9 cellular contexts compared by ENCODE assay signal in the genomic region with DNA sequence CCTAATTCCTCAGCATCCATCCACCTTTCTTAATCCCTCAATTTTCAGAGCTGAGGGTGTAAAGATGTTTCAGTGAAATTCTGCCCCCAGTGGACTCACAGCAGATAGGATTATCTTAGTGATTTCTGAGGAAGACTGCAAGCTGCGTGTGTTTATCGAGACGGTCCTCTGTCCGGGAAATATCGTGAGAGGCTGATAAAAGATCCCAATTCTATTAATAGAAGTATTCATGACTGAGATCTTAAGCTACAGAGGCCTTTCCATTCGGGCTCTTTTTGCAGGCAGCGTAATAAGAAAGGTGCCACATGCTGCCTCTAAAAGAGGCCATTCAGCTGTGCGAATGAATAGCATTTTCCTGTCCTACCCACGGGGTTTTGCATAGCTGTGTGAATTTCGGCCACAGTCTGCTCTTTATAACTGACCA.
DNase-seq lines count a peak whose midpoint lies in the region; ATAC-seq and TF ChIP-seq lines count a peak whose summit lies in the region.
"Had no signal": no experiment of that assay in that cellular context is flagged by ENCODE, and none has a peak within 500 bp of the region (broad histone marks: within the 10 kb centered on the region; RNA-seq: fewer than 3 reads in every experiment).

No MANE protein-coding gene starts in this region.

- peak overlapping the region in 1 of 2 experiments; percentile 25; a peak in 1 of 4 replicates for H4K8ac ChIP-seq in IMR-90 (ENCODE audit: low read depth in 2 of 2, low read length in 2 of 2)

- POLR2A ChIA-PET in IMR-90 (lab: Charles Lee; ENCODE audit: unreplicated experiment): no interaction called here

- H3K4me1 Mint-ChIP-seq in nephron: peaks cover 30% of the 10 kb centered on the region

- H3K9me1 ChIP-seq in IMR-90 (ENCODE audit: insufficient read depth, low read length): no peaks in the 10 kb centered on the region

- BruUV-seq in IMR-90 (replicated peaks; lab: Mats Ljungman, UMichigan): no TSS peak

- no peak overlapping the region for H2BK5ac ChIP-seq in IMR-90 (ENCODE audit: low read depth, low read length, poor library complexity, severe bottlenecking)

- dilution Hi-C loops in IMR-90 (cut with HindIII; ENCODE audit: low sequenced_read_pairs, unreplicated experiment): no loop called here

- H4K91ac ChIP-seq in IMR-90 (ENCODE audit: insufficient read depth, low read depth, low read length): peak overlapping the region; percentile 36; the same call in 1 of the 2 replicates

- H3K14ac ChIP-seq in IMR-90 (replicated peaks; ENCODE audit: low read depth, low read length): peak overlapping the region; percentile 36; the same call in 1 of the 2 replicates

- peak overlapping the region; percentile 32; the same call in 1 of the 3 replicates for H2BK15ac ChIP-seq in IMR-90 (ENCODE audit: low read depth, low read length)

- H3K27me3 Mint-ChIP-seq in nephron (ENCODE audit: low read depth): peaks cover 4% of the 10 kb centered on the region

- no peaks in the 10 kb centered on the region; a peak in 1 of 4 replicates for H3K79me1 ChIP-seq in IMR-90 (ENCODE audit: low read depth in 1 of 2, low read length in 2 of 2)

- peak overlapping the region; percentile 14 for H2AK9ac ChIP-seq in IMR-90 (replicated peaks; ENCODE audit: low read depth, low read length, poor library complexity)

- no peak for ATAC-seq in IMR-90 (ENCODE audit: low read depth)
- no peak for ATAC-seq in GM21381 (IDR thresholded peaks at IDR 0.05; ENCODE audit: unreplicated experiment)

- no peak overlapping the region for H2AFZ ChIP-seq in IMR-90 (replicated peaks; ENCODE audit: low read length, poor library complexity)

- H3K56ac ChIP-seq in IMR-90 (ENCODE audit: extremely low read depth, insufficient read depth, low read length): no peak overlapping the region; the same call in 1 of the 2 replicates

- peak overlapping the region; percentile 10; the same call in 1 of the 2 replicates for H3K27ac ChIP-seq in IMR-90 (ENCODE audit: insufficient read depth, low read length)
- H3K27ac ChIP-seq: neutrophil had no signal

- CTCF ChIA-PET in IMR-90 (lab: Yijun Ruan, JAX): interaction anchor here (0.5 to 1.2 kb wide), 4 partner anchors 36 to 215 kb away, joined by 3 to 7 read pairs (median 4); no protein-coding TSS in a partner anchor

- no peaks in the 10 kb centered on the region for H3K27me3 ChIP-seq in IMR-90 (ENCODE audit: control insufficient read depth, insufficient read depth, low read length)
- H3K27me3 ChIP-seq: neutrophil had no signal

- H3K4ac ChIP-seq in IMR-90 (ENCODE audit: low read depth, low read length): peak overlapping the region; percentile 30

- no peak overlapping the region for H3K23ac ChIP-seq in IMR-90 (ENCODE audit: low read depth, low read length)

- WGBS in IMR-90 (ENCODE audit: extremely low coverage in 2 of 2, insufficient read length in 1 of 2), 2 experiments: no CpG with 5 or more reads among the region's 10 CpGs

- H3K4me1 ChIP-seq in IMR-90 (ENCODE audit: control insufficient read depth, insufficient read depth, low read length): peaks cover 13% of the 10 kb centered on the region

- TF ChIP-seq CTCF in IMR-90 (conservative IDR thresholded peaks at IDR 0.05; ENCODE audit: low read depth, low read length) (peak; percentile 29; the same call in 1 of the 2 replicates), astrocyte of the spinal cord (IDR thresholded peaks at IDR 0.05; ENCODE audit: low read depth, low read length) (peak; percentile 50), nephron (IDR thresholded peaks at IDR 0.05; ENCODE audit: unreplicated experiment in 3 of 3) (peak in 2 of 3 experiments; percentile 32 to 37)

- H3K36me3 ChIP-seq in IMR-90 (ENCODE audit: control insufficient read depth, insufficient read depth, low read length): no peaks in the 10 kb centered on the region
- H3K36me3 ChIP-seq: neutrophil had no signal

- intact Hi-C loops in IMR-90 (cut with micrococcal nuclease): no loop called here

- no peak for TF ChIP-seq RAD21 in IMR-90 (IDR thresholded peaks at IDR 0.05; ENCODE audit: low read length)

- peak overlapping the region; percentile 64; the same call in 1 of the 2 replicates for H2BK20ac ChIP-seq in IMR-90 (ENCODE audit: low read depth, low read length)

- TF ChIP-seq POLR2A in IMR-90 (IDR thresholded peaks at IDR 0.05; ENCODE audit: low read depth, low read length): no peak

- no peak overlapping the region for H4K5ac ChIP-seq in IMR-90 (ENCODE audit: low read depth, low read length)

- H2BK120ac ChIP-seq in IMR-90 (ENCODE audit: low read depth, low read length): peak overlapping the region; percentile 56

- in situ Hi-C loops in IMR-90 (cut with MboI; ENCODE audit: low sequenced_read_pairs): loop anchor here (5.0 kb wide), 1 partner anchor 76 kb away; no protein-coding TSS in a partner anchor
- in situ Hi-C loops in astrocyte of the spinal cord (cut with HindIII; ENCODE audit: low sequenced_read_pairs): no loop called here

- H3K9ac ChIP-seq in IMR-90 (ENCODE audit: low read depth, low read length): no peak overlapping the region

- peak overlapping the region; percentile 68 for H2AK5ac ChIP-seq in IMR-90 (ENCODE audit: low read depth, low read length)

- H3K4me2 ChIP-seq in IMR-90 (ENCODE audit: low read depth, low read length): peak overlapping the region; percentile 44

- peak overlapping the region; percentile 9; the same call in 1 of the 2 replicates for H3K18ac ChIP-seq in IMR-90 (ENCODE audit: low read depth, low read length)

- H3K27ac Mint-ChIP-seq in nephron: peak overlapping the region; percentile 89 to 90 (median 89)

- H3K9me3 Mint-ChIP-seq in nephron: no peaks in the 10 kb centered on the region

- H3K4me3 ChIP-seq in IMR-90 (ENCODE audit: insufficient read depth, low read depth, low read length) (no peak overlapping the region), astrocyte of the spinal cord (ENCODE audit: low read depth, low read length) (peak overlapping the region; percentile 16)

- H4K20me1 ChIP-seq in IMR-90 (ENCODE audit: insufficient read depth, low read length): no peaks in the 10 kb centered on the region

- H3K9me3 ChIP-seq in IMR-90 (ENCODE audit: control insufficient read depth, insufficient read depth, low read length): no peaks in the 10 kb centered on the region
- H3K9me3 ChIP-seq: neutrophil had no signal

- H3K36me3 Mint-ChIP-seq in nephron (ENCODE audit: low read depth): no peaks in the 10 kb centered on the region

- H3K4me3 Mint-ChIP-seq in nephron: no peak overlapping the region

- DNase-seq in DMS 273 (lab: John Stamatoyannopoulos, UW; ENCODE audit: unreplicated experiment) (peak; percentile 66), IMR-90 (peak; percentile 7), astrocyte of the spinal cord (ENCODE audit: low read depth, low spot score) (no peak), ureter (ENCODE audit: low spot score) (no peak), NCI-H2081 treated with DMSO at 0.1 percent for 48 hours (lab: John Stamatoyannopoulos, UW) (no peak)
- DNase-seq in activated CD8-positive, alpha-beta memory T cell treated with anti-CD3 and anti-CD28 coated beads for 24 hours: no peak

TF ChIP-seq in IMR-90, 13 proteins besides CTCF, POLR2A, EP300 and RAD21:
- TF ChIP-seq RCOR1 (IDR thresholded peaks at IDR 0.05; ENCODE audit: insufficient replicate concordance, low read length): no peak
- no peak for TF ChIP-seq MAZ (IDR thresholded peaks at IDR 0.05; ENCODE audit: borderline replicate concordance, low read depth, low read length)
- no peak for TF ChIP-seq MXI1 (IDR thresholded peaks at IDR 0.05; ENCODE audit: borderline replicate concordance, low read depth, low read length)
- no peak for TF ChIP-seq CEBPB (IDR thresholded peaks at IDR 0.05; ENCODE audit: low read depth, low read length)
- TF ChIP-seq CHD1 (IDR thresholded peaks at IDR 0.05; ENCODE audit: low read depth, low read length): no peak
- TF ChIP-seq RFX5 (IDR thresholded peaks at IDR 0.05; ENCODE audit: low read depth, low read length): no peak
- no peak for TF ChIP-seq MAFK (IDR thresholded peaks at IDR 0.05; ENCODE audit: low read depth, low read length)
- no peak for TF ChIP-seq SMC3 (IDR thresholded peaks at IDR 0.05; ENCODE audit: low read depth, low read length)
- TF ChIP-seq, protein P1, sequence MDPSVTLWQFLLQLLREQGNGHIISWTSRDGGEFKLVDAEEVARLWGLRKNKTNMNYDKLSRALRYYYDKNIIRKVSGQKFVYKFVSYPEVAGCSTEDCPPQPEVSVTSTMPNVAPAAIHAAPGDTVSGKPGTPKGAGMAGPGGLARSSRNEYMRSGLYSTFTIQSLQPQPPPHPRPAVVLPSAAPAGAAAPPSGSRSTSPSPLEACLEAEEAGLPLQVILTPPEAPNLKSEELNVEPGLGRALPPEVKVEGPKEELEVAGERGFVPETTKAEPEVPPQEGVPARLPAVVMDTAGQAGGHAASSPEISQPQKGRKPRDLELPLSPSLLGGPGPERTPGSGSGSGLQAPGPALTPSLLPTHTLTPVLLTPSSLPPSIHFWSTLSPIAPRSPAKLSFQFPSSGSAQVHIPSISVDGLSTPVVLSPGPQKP (IDR thresholded peaks at IDR 0.05; ENCODE audit: borderline replicate concordance, low read depth, low read length): no peak
- no peak for TF ChIP-seq BHLHE40 (IDR thresholded peaks at IDR 0.05; ENCODE audit: low read depth, low read length)
- TF ChIP-seq, protein P2, sequence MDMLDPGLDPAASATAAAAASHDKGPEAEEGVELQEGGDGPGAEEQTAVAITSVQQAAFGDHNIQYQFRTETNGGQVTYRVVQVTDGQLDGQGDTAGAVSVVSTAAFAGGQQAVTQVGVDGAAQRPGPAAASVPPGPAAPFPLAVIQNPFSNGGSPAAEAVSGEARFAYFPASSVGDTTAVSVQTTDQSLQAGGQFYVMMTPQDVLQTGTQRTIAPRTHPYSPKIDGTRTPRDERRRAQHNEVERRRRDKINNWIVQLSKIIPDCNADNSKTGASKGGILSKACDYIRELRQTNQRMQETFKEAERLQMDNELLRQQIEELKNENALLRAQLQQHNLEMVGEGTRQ (IDR thresholded peaks at IDR 0.05; ENCODE audit: low read depth, low read length): no peak
- TF ChIP-seq NFE2L2 (IDR thresholded peaks at IDR 0.05; ENCODE audit: low read depth, low read length): no peak
- TF ChIP-seq FOS (IDR thresholded peaks at IDR 0.05; ENCODE audit: low read depth, low read length): no peak

Comparison
In these comparisons a context has a peak if more than half of its experiments do, and no peak if none do; other contexts are left out.
1. DNase-seq: peak in DMS 273 (single experiment) and IMR-90 (single experiment); none in astrocyte of the spinal cord (single experiment), activated CD8-positive, alpha-beta memory T cell treated with anti-CD3 and anti-CD28 coated beads for 24 hours (single experiment), ureter (single experiment) and NCI-H2081 treated with DMSO at 0.1 percent for 48 hours (single experiment).
2. Peak in every context shown above with its lines, with median percentiles within 50 percentile points of each other: CTCF ChIP-seq.